Comparison of ENCODE assay signal across 8 cellular contexts in the genomic region with DNA sequence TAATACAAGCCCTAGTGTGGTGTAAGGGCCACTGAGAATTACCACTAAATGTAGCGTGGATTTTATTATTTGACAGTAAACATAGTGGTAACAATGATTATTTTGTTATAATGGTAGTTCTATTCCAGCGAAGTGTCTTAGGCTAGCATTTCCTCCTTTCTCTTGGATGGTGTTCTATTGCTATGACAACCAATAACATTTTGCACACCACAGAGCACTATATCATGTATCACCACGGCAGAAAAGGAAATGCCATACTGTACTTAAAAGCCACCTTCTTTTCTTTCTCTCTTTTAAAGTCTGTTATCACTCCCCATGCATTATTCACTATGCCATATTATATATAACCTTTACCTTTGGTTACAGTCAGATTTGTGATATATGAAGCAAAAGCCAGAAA.
DNase-seq lines count a peak whose midpoint lies in the region; ATAC-seq, FAIRE-seq and TF ChIP-seq lines count a peak whose summit lies in the region.

No MANE protein-coding gene starts in this region.

- peak; percentile 52 for DNase-seq in AG09319 (ENCODE audit: extremely low read depth, low read depth)
- DNase-seq in HTR-8/SVneo (ENCODE audit: insufficient read length, low spot score) = peak; percentile 22
- DNase-seq in immature natural killer cell = peak; percentile 33 to 46 (median 45)
- no peak for DNase-seq in esophagus squamous epithelium (lab: John Stamatoyannopoulos, UW)
- no peak for DNase-seq in NCI-H146 treated with DMSO at 0.1 percent for 48 hours (lab: John Stamatoyannopoulos, UW; ENCODE audit: unreplicated experiment)

- H3K27me3 ChIP-seq in esophagus squamous epithelium = no peaks in the 10 kb centered on the region

- no peak overlapping the region for H3K4me3 Mint-ChIP-seq in activated T-helper 17 cell treated with anti-CD3 and anti-CD28 coated beads, Interleukin-2, amount 50 U/mL, for 72 hours
- H3K4me3 Mint-ChIP-seq in immature natural killer cell = peak overlapping the region in 1 of 5 donors; percentile 5

- H3K4me3 ChIP-seq in esophagus squamous epithelium = no peak overlapping the region

- peaks cover 6 to 50% (median 10%) of the 10 kb centered on the region in 3 donors for H3K4me1 ChIP-seq in esophagus squamous epithelium

- TF ChIP-seq POLR2A in esophagus squamous epithelium (IDR thresholded peaks at IDR 0.05) = no peak

- peaks cover 0 to 28% (median 0%) of the 10 kb centered on the region in 3 donors for H3K36me3 ChIP-seq in esophagus squamous epithelium

- intact Hi-C loops in esophagus squamous epithelium (cut with DNase I) = no loop called here

- H3K36me3 Mint-ChIP-seq in activated T-helper 17 cell treated with anti-CD3 and anti-CD28 coated beads, Interleukin-2, amount 50 U/mL, for 72 hours (ENCODE audit: low read depth) = no peaks in the 10 kb centered on the region
- peaks cover 5 to 8% (median 6%) of the 10 kb centered on the region in 3 donors for H3K36me3 Mint-ChIP-seq in immature natural killer cell

- peaks cover 25% of the 10 kb centered on the region for H3K4me1 Mint-ChIP-seq in activated T-helper 17 cell treated with anti-CD3 and anti-CD28 coated beads, Interleukin-2, amount 50 U/mL, for 72 hours
- peaks cover 47 to 77% of the 10 kb centered on the region in 2 donors for H3K4me1 Mint-ChIP-seq in immature natural killer cell

- peak overlapping the region; percentile 33 for H3K27ac Mint-ChIP-seq in activated T-helper 17 cell treated with anti-CD3 and anti-CD28 coated beads, Interleukin-2, amount 50 U/mL, for 72 hours
- H3K27ac Mint-ChIP-seq in immature natural killer cell = peak overlapping the region in 5 of 6 donors; percentile 2 to 68 (median 59)

- TF ChIP-seq CTCF in AG09319 (IDR thresholded peaks at IDR 0.05; ENCODE audit: low read depth, low read length) (no peak), esophagus squamous epithelium (IDR thresholded peaks at IDR 0.05) (no peak)

- 8 to 15% methylated on average over 3 of the region's 3 CpGs for WGBS in esophagus squamous epithelium, 2 donors

- ATAC-seq in activated T-helper 17 cell treated with anti-CD3 and anti-CD28 coated beads, Interleukin-2, amount 50 U/mL, for 72 hours (replicated peaks) = peak; percentile 88
- ATAC-seq in GM18867 (IDR thresholded peaks at IDR 0.05; ENCODE audit: unreplicated experiment) = no peak
- ATAC-seq in GM18909 (IDR thresholded peaks at IDR 0.05; ENCODE audit: poor library complexity, unreplicated experiment) = no peak

- H3K9me3 ChIP-seq in esophagus squamous epithelium = no peaks in the 10 kb centered on the region

- no peaks in the 10 kb centered on the region for H3K9me3 Mint-ChIP-seq in activated T-helper 17 cell treated with anti-CD3 and anti-CD28 coated beads, Interleukin-2, amount 50 U/mL, for 72 hours
- no peaks in the 10 kb centered on the region for H3K9me3 Mint-ChIP-seq in immature natural killer cell

- H3K27me3 Mint-ChIP-seq in activated T-helper 17 cell treated with anti-CD3 and anti-CD28 coated beads, Interleukin-2, amount 50 U/mL, for 72 hours = no peaks in the 10 kb centered on the region
- H3K27me3 Mint-ChIP-seq in immature natural killer cell (ENCODE audit: low read depth in 3 of 3) = peaks cover 2 to 4% (median 4%) of the 10 kb centered on the region in 3 donors

- FAIRE-seq in HTR-8/SVneo (lab: Jason Lieb, UNC) = no peak

- no peak overlapping the region for H3K27ac ChIP-seq in esophagus squamous epithelium

Comparison
In these comparisons a context has a peak if more than half of its experiments do, and no peak if none do; other contexts are left out.
1. DNase-seq: peak in AG09319 (single experiment), HTR-8/SVneo (single experiment) and immature natural killer cell (3 of 3); none in esophagus squamous epithelium (single experiment) and NCI-H146 treated with DMSO at 0.1 percent for 48 hours (single experiment).